1 cellular context compared by ENCODE assay signal in the genomic region with DNA sequence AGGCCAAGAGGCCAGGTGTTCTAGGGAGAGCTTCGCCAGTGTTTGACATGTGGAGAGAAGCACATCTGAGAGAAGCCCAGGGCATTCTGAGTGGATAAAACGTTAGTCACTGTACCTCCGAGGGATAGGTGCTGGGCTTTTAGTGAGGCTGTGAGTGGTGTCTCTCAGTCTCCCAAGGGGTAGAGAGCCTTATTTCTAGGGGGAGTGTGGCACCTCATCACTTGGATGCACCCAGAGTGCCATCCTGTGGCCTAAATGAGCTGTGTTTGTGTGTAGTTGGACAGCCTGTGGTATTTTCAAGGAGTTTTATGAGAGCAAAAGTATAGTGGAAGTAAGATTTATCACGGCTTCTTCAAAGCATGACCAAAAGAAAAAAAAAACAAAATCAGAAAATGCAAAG.
TF ChIP-seq lines count a peak whose summit lies in the region.

No MANE protein-coding gene starts in this region.

TF ChIP-seq in SK-N-SH treated with all-trans-retinoic acid at 6 μM for 48 hours, 23 proteins besides CTCF, POLR2A, EP300 and RAD21 (continued from another document):
- TF ChIP-seq, protein P1, sequence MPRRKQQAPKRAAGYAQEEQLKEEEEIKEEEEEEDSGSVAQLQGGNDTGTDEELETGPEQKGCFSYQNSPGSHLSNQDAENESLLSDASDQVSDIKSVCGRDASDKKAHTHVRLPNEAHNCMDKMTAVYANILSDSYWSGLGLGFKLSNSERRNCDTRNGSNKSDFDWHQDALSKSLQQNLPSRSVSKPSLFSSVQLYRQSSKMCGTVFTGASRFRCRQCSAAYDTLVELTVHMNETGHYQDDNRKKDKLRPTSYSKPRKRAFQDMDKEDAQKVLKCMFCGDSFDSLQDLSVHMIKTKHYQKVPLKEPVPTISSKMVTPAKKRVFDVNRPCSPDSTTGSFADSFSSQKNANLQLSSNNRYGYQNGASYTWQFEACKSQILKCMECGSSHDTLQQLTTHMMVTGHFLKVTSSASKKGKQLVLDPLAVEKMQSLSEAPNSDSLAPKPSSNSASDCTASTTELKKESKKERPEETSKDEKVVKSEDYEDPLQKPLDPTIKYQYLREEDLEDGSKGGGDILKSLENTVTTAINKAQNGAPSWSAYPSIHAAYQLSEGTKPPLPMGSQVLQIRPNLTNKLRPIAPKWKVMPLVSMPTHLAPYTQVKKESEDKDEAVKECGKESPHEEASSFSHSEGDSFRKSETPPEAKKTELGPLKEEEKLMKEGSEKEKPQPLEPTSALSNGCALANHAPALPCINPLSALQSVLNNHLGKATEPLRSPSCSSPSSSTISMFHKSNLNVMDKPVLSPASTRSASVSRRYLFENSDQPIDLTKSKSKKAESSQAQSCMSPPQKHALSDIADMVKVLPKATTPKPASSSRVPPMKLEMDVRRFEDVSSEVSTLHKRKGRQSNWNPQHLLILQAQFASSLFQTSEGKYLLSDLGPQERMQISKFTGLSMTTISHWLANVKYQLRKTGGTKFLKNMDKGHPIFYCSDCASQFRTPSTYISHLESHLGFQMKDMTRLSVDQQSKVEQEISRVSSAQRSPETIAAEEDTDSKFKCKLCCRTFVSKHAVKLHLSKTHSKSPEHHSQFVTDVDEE (CRISPR knock-in tag; IDR thresholded peaks at IDR 0.05): no peak
- TF ChIP-seq ZC3H10 (CRISPR knock-in tag; IDR thresholded peaks at IDR 0.05) (no peak), TOX (CRISPR knock-in tag; IDR thresholded peaks at IDR 0.05; ENCODE audit: borderline replicate concordance) (no peak), ZNF70 (CRISPR knock-in tag; IDR thresholded peaks at IDR 0.05) (no peak), BACH2 (CRISPR knock-in tag; IDR thresholded peaks at IDR 0.05; ENCODE audit: borderline replicate concordance) (no peak), TCF4 (CRISPR knock-in tag; IDR thresholded peaks at IDR 0.05; ENCODE audit: borderline replicate concordance) (no peak), ZFP30 (CRISPR knock-in tag; IDR thresholded peaks at IDR 0.05) (no peak), SNAI2 (CRISPR knock-in tag; IDR thresholded peaks at IDR 0.05) (no peak), ZNF565 (CRISPR knock-in tag; conservative IDR thresholded peaks at IDR 0.05; ENCODE audit: low read depth) (no peak), OSR1 (CRISPR knock-in tag; IDR thresholded peaks at IDR 0.05) (no peak), ISL1 (CRISPR knock-in tag; IDR thresholded peaks at IDR 0.05) (no peak)
- TF ChIP-seq, protein P2, sequence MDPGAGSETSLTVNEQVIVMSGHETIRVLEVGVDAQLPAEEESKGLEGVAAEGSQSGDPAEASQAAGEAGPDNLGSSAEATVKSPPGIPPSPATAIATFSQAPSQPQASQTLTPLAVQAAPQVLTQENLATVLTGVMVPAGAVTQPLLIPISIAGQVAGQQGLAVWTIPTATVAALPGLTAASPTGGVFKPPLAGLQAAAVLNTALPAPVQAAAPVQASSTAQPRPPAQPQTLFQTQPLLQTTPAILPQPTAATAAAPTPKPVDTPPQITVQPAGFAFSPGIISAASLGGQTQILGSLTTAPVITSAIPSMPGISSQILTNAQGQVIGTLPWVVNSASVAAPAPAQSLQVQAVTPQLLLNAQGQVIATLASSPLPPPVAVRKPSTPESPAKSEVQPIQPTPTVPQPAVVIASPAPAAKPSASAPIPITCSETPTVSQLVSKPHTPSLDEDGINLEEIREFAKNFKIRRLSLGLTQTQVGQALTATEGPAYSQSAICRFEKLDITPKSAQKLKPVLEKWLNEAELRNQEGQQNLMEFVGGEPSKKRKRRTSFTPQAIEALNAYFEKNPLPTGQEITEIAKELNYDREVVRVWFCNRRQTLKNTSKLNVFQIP (CRISPR knock-in tag; IDR thresholded peaks at IDR 0.05; ENCODE audit: borderline replicate concordance, low read depth): no peak
- TF ChIP-seq, protein P3, sequence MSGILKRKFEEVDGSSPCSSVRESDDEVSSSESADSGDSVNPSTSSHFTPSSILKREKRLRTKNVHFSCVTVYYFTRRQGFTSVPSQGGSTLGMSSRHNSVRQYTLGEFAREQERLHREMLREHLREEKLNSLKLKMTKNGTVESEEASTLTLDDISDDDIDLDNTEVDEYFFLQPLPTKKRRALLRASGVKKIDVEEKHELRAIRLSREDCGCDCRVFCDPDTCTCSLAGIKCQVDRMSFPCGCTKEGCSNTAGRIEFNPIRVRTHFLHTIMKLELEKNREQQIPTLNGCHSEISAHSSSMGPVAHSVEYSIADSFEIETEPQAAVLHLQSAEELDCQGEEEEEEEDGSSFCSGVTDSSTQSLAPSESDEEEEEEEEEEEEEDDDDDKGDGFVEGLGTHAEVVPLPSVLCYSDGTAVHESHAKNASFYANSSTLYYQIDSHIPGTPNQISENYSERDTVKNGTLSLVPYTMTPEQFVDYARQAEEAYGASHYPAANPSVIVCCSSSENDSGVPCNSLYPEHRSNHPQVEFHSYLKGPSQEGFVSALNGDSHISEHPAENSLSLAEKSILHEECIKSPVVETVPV (CRISPR knock-in tag; IDR thresholded peaks at IDR 0.05): no peak
